In the genomic region with DNA sequence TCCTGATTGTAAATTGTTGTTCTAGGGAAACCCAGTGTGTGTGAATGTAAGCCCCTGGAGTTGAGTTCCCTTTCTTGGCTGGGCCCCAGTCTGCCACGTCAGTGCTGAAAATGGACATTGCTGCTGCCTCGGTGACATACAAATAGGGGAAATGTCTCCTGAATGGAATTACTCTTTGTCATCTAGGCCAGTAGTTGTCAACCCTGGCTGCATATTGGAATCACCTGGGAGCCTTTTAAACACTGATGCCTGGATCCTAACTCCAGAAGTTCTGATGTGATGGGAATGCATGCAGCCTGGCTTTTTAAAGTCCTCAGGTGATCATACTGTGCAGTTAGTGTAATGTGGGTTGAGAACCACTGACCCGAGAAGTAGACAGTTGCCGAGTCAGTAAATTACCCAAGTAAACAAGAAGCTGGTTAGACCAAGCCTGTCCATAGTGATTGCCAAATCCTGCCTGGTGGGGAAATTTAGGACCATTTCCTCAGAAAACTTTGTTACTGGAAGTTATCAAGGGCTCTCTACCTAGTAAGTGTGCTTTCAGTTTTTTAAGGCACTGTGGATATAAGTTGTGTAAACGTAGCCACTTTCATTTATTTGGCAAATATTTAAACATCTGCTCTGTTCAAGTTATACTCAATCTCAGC, we compare ENCODE assay signal across 12 cellular contexts. TPM values are rescaled to one million over a fixed set of nuclear protein-coding genes. Genes with fewer than 3 reads are reported as not detected.
DNase-seq lines count a peak whose midpoint lies in the region; ATAC-seq and FAIRE-seq lines count a peak whose summit lies in the region.
"Had no signal": no experiment of that assay in that cellular context is flagged by ENCODE, and none has a peak within 500 bp of the region (broad histone marks: within the 10 kb centered on the region; RNA-seq: fewer than 3 reads in every experiment).

No MANE protein-coding gene starts in this region.

- ATAC-seq in activated T-helper 17 cell treated with anti-CD3 and anti-CD28 coated beads, Interleukin-2, amount 50 U/mL, for 72 hours (replicated peaks), result peak; percentile 7
- no peak for ATAC-seq in HG03045 (IDR thresholded peaks at IDR 0.05; ENCODE audit: unreplicated experiment)

- DNase-seq in LHCN-M2 (ENCODE audit: low read depth) (peak; percentile 82), kidney glomerular epithelial cell (lab: John Stamatoyannopoulos, UW) (peak; percentile 84), NCI-H1092 treated with DMSO at 0.1 percent for 48 hours (lab: John Stamatoyannopoulos, UW) (no peak), caudate nucleus (lab: John Stamatoyannopoulos, UW) (no peak), urothelium cell line (ENCODE audit: low spot score) (no peak)
- DNase-seq: DMS79, hypothalamus, NCI-H1930, Peyer's patch had no signal

- H3K9ac ChIP-seq in skeletal muscle satellite cell (ENCODE audit: low read depth, low read length), result peak overlapping the region; percentile 66

- peak overlapping the region; percentile 90 for H3K4me3 Mint-ChIP-seq in activated T-helper 17 cell treated with anti-CD3 and anti-CD28 coated beads, Interleukin-2, amount 50 U/mL, for 72 hours

- no peak for FAIRE-seq in urothelium cell line (lab: Jason Lieb, UNC)

- peaks cover 8% of the 10 kb centered on the region for H3K36me3 ChIP-seq in skeletal muscle satellite cell (ENCODE audit: insufficient read depth, low read length)
- H3K36me3 ChIP-seq: Peyer's patch had no signal

- peaks cover 79% of the 10 kb centered on the region for H3K36me3 Mint-ChIP-seq in activated T-helper 17 cell treated with anti-CD3 and anti-CD28 coated beads, Interleukin-2, amount 50 U/mL, for 72 hours (ENCODE audit: low read depth)

- peaks cover 38% of the 10 kb centered on the region for H3K4me1 ChIP-seq in skeletal muscle satellite cell (ENCODE audit: control insufficient read depth, insufficient read depth, low read length)
- H3K4me1 ChIP-seq: Peyer's patch had no signal

- H3K4me1 Mint-ChIP-seq in activated T-helper 17 cell treated with anti-CD3 and anti-CD28 coated beads, Interleukin-2, amount 50 U/mL, for 72 hours, result peaks cover 66% of the 10 kb centered on the region

- H3K9me3 ChIP-seq in skeletal muscle satellite cell (replicated peaks; ENCODE audit: low read length), result no peaks in the 10 kb centered on the region
- H3K9me3 ChIP-seq: Peyer's patch had no signal

- peak overlapping the region; percentile 75 for H3K27ac Mint-ChIP-seq in activated T-helper 17 cell treated with anti-CD3 and anti-CD28 coated beads, Interleukin-2, amount 50 U/mL, for 72 hours

- H3K27me3 Mint-ChIP-seq in activated T-helper 17 cell treated with anti-CD3 and anti-CD28 coated beads, Interleukin-2, amount 50 U/mL, for 72 hours, result no peaks in the 10 kb centered on the region

- no peaks in the 10 kb centered on the region for H3K27me3 ChIP-seq in skeletal muscle satellite cell (ENCODE audit: control insufficient read depth, insufficient read depth, low read length)
- H3K27me3 ChIP-seq: Peyer's patch had no signal

- H3K4me3 ChIP-seq in skeletal muscle satellite cell (ENCODE audit: low read length), result no peak overlapping the region
- H3K4me3 ChIP-seq: Peyer's patch had no signal

- H3K4me2 ChIP-seq in skeletal muscle satellite cell (ENCODE audit: low read length), result peak overlapping the region; percentile 19

- H3K9me3 Mint-ChIP-seq in activated T-helper 17 cell treated with anti-CD3 and anti-CD28 coated beads, Interleukin-2, amount 50 U/mL, for 72 hours, result no peaks in the 10 kb centered on the region

- H3K27ac ChIP-seq in caudate nucleus (ENCODE audit: low read depth, low read length), result no peak overlapping the region

RNA-seq across cellular contexts. Expression of gene IL1R1, which starts 27.6 kb away (rescaled TPM):
- 39.0 and 42.7 TPM in 2 replicates for total RNA-seq in LHCN-M2 (2014; rRNA removed)
- 7.7 TPM for polyA plus RNA-seq in LHCN-M2 (2012)
- total RNA-seq in activated T-helper 17 cell treated with anti-CD3 and anti-CD28 coated beads, Interleukin-2, amount 50 U/mL, for 72 hours, result 10 to 100 TPM; 41.7 to 68.1 TPM
- total RNA-seq in skeletal muscle satellite cell (2012; rRNA removed), result 74.3 and 83.0 TPM in 2 replicates

Comparison
In these comparisons a context has a peak if more than half of its experiments do, and no peak if none do; other contexts are left out.
1. DNase-seq: peak in LHCN-M2 (single experiment) and kidney glomerular epithelial cell (single experiment); none in NCI-H1092 treated with DMSO at 0.1 percent for 48 hours (single experiment), caudate nucleus (0 of 61) and urothelium cell line (single experiment).